ENCODE assay signal across 8 cellular contexts in genomic region chr19:47158879-47159509, GRCh38. TPM values are rescaled to one million over a fixed set of nuclear protein-coding genes. Genes with fewer than 3 reads are reported as not detected.
A peak's percentile ranks its signal among the peaks of the same experiment; 100 is the strongest.
DNase-seq lines count a peak whose midpoint lies in the region; ATAC-seq, FAIRE-seq and TF ChIP-seq lines count a peak whose summit lies in the region.

No MANE protein-coding gene starts in this region.

- dilution Hi-C loops in endothelial cell of umbilical vein (cut with MboI; ENCODE audit: extremely low pct_ligation_motif_present, low sequenced_read_pairs) = loop anchor here (10.0 kb wide), 1 partner anchor 56 kb away; no protein-coding TSS in a partner anchor

- H3K27me3 ChIP-seq in endothelial cell of umbilical vein (ENCODE audit: control insufficient read depth in 2 of 2, insufficient read depth in 2 of 2, low read length in 2 of 2) (no peaks in the 10 kb centered on the region), sigmoid colon (no peaks in the 10 kb centered on the region)

- H3K9me3 ChIP-seq in endothelial cell of umbilical vein (replicated peaks; ENCODE audit: control insufficient read depth, insufficient read depth, low read length) (no peaks in the 10 kb centered on the region), sigmoid colon (no peaks in the 10 kb centered on the region)

- intact Hi-C loops in endothelial cell of umbilical vein (cut with micrococcal nuclease) (loop anchor here (5.0 kb wide), 1 partner anchor 33 kb away; no protein-coding TSS in a partner anchor), sigmoid colon (cut with DNase I) (loop anchor here (5.0 kb wide), 1 partner anchor 33 kb away; no protein-coding TSS in a partner anchor)

- peak; percentile 59 for FAIRE-seq in endothelial cell of umbilical vein (lab: Jason Lieb, UNC)

- no peak for ATAC-seq in HG02759 (IDR thresholded peaks at IDR 0.05; ENCODE audit: unreplicated experiment)

- 58 to 63% methylated on average over 7 of the region's 7 CpGs for WGBS in sigmoid colon, 2 donors

- no TSS peak for BruUV-seq in endothelial cell of umbilical vein (replicated peaks; lab: Mats Ljungman, UMichigan)

- no peak for TF ChIP-seq EP300 in sigmoid colon (IDR thresholded peaks at IDR 0.05)

- no peaks in the 10 kb centered on the region for H4K20me1 ChIP-seq in endothelial cell of umbilical vein (replicated peaks; ENCODE audit: control insufficient read depth, extremely low read depth, insufficient read depth, low read length)

- H3K4me3 ChIP-seq in endothelial cell of umbilical vein (replicated peaks in 1 of 3; ENCODE audit: insufficient read depth in 1 of 3, low read depth in 1 of 3, low read length in 3 of 3) (no peak overlapping the region), sigmoid colon (no peak overlapping the region)

- no peak overlapping the region for H2AFZ ChIP-seq in endothelial cell of umbilical vein (ENCODE audit: low read depth, low read length)

- POLR2A ChIA-PET in endothelial cell of umbilical vein (lab: Charles Lee) = interaction anchor here (0.8 to 1.0 kb wide), 2 partner anchors 67 to 107 kb away, joined by 3 to 8 read pairs; no protein-coding TSS in a partner anchor

- no peak for TF ChIP-seq CTCF in endothelial cell of umbilical vein (IDR thresholded peaks at IDR 0.05; ENCODE audit: extremely low read depth in 1 of 2, insufficient read depth in 1 of 2, low read depth in 1 of 2, low read length in 2 of 2)
- no peak for TF ChIP-seq CTCF in sigmoid colon (IDR thresholded peaks at IDR 0.05)

- H3K4me2 ChIP-seq in endothelial cell of umbilical vein (ENCODE audit: insufficient read depth, low read length) = peak overlapping the region; percentile 69

- CTCF ChIA-PET in endothelial cell of umbilical vein (lab: Charles Lee) = interaction anchor here (1.2 to 5.9 kb wide), 7 partner anchors 14 to 88 kb away, joined by 3 to 69 read pairs (median 7); no protein-coding TSS in a partner anchor

- DNase-seq in EH (ENCODE audit: low read depth) = peak; percentile 50
- DNase-seq in activated CD4-positive, alpha-beta T cell treated with anti-CD3 and anti-CD28 coated beads for 4 hours = peak; percentile 47 to 59
- peak; percentile 71 for DNase-seq in endothelial cell of umbilical vein (ENCODE audit: low read depth, low spot score)
- no peak for DNase-seq in sigmoid colon
- DNase-seq in D341Med (ENCODE audit: low spot score) = no peak
- DNase-seq in DMS 273 (lab: John Stamatoyannopoulos, UW; ENCODE audit: unreplicated experiment) = no peak
- DNase-seq in GF-D8 (lab: John Stamatoyannopoulos, UW) = no peak

- peak overlapping the region; percentile 72 for H3K9ac ChIP-seq in endothelial cell of umbilical vein (replicated peaks; ENCODE audit: extremely low read depth, insufficient read depth, low read length)

- peaks cover 6 to 22% of the 10 kb centered on the region in 2 experiments for H3K36me3 ChIP-seq in endothelial cell of umbilical vein (ENCODE audit: control insufficient read depth in 2 of 2, extremely low read depth in 1 of 2, insufficient read depth in 2 of 2, low read length in 2 of 2)
- H3K36me3 ChIP-seq in sigmoid colon = peaks cover 0 to 36% (median 5%) of the 10 kb centered on the region in 4 donors

- H3K9me1 ChIP-seq in endothelial cell of umbilical vein (replicated peaks; ENCODE audit: control insufficient read depth, extremely low read depth, insufficient read depth, low read length) = no peaks in the 10 kb centered on the region

- H3K4me1 ChIP-seq in endothelial cell of umbilical vein (ENCODE audit: control insufficient read depth, extremely low read depth, insufficient read depth, low read length) (peaks cover 32% of the 10 kb centered on the region), sigmoid colon (peaks cover 0 to 82% (median 75%) of the 10 kb centered on the region in 4 donors)

- H3K27ac ChIP-seq in endothelial cell of umbilical vein (ENCODE audit: insufficient read depth, low read depth, low read length) = peak overlapping the region; percentile 95
- peak overlapping the region; percentile 80 to 89 (median 84) for H3K27ac ChIP-seq in sigmoid colon

- peaks cover 42% of the 10 kb centered on the region for H3K79me2 ChIP-seq in endothelial cell of umbilical vein (ENCODE audit: control insufficient read depth, insufficient read depth, low read length)

- TF ChIP-seq POLR2A in endothelial cell of umbilical vein (IDR thresholded peaks at IDR 0.05; ENCODE audit: low read depth, low read length) = no peak
- TF ChIP-seq POLR2A in sigmoid colon (IDR thresholded peaks at IDR 0.05) = no peak

TF ChIP-seq in endothelial cell of umbilical vein, 7 proteins besides CTCF, POLR2A, EP300 and RAD21:
- TF ChIP-seq MAX (IDR thresholded peaks at IDR 0.05; ENCODE audit: insufficient read depth, insufficient read length) (no peak), JUN (IDR thresholded peaks at IDR 0.05; ENCODE audit: borderline replicate concordance, insufficient read depth, insufficient read length, low read depth) (peak; percentile 50), GATA2 (IDR thresholded peaks at IDR 0.05; ENCODE audit: insufficient read depth, insufficient read length, low read depth, low read length) (no peak), FOS (IDR thresholded peaks at IDR 0.05; ENCODE audit: borderline replicate concordance, insufficient read depth, low read length) (peak; percentile 48), EZH2 (IDR thresholded peaks at IDR 0.05; ENCODE audit: borderline replicate concordance, low read depth, low read length, severe bottlenecking) (no peak), POLR2AphosphoS5 (IDR thresholded peaks at IDR 0.05; ENCODE audit: insufficient read depth, low read depth, low read length) (no peak), MYC (IDR thresholded peaks at IDR 0.05; ENCODE audit: low read depth, low read length) (no peak)

RNA-seq across cellular contexts. Expression of gene SAE1, which starts 28.4 kb away (rescaled TPM):
- total RNA-seq in endothelial cell of umbilical vein = 219 and 223 TPM in 2 replicates
- 145 and 165 TPM in 2 replicates for polyA plus RNA-seq in endothelial cell of umbilical vein
- 219 and 237 TPM in 2 replicates for polyA plus RNA-seq in endothelial cell of umbilical vein (2011; cell fraction: cytosol; rRNA removed)
- polyA plus RNA-seq in endothelial cell of umbilical vein (2011; cell fraction: nucleus; rRNA removed) = 101 and 130 TPM in 2 replicates
- polyA plus RNA-seq in endothelial cell of umbilical vein (2012) = 191 and 235 TPM in 2 replicates
- 107 and 111 TPM in 2 replicates for polyA minus RNA-seq in endothelial cell of umbilical vein
- 50.6 TPM for polyA minus RNA-seq in endothelial cell of umbilical vein (2011; cell fraction: cytosol; rRNA and poly(A)+ RNA removed)
- 25.6 and 34.4 TPM in 2 replicates for polyA minus RNA-seq in endothelial cell of umbilical vein (2011; cell fraction: nucleus; rRNA and poly(A)+ RNA removed)
- 100 to 1,000 TPM; 109 to 191 (median 161) TPM for total RNA-seq in sigmoid colon
- polyA plus RNA-seq in sigmoid colon = 10 to 100 TPM; 50.5 to 82.6 (median 57.3) TPM

RNA-seq across cellular contexts. Expression of gene ZC3H4, which starts 45.4 kb away (rescaled TPM):
- total RNA-seq in endothelial cell of umbilical vein = 56.4 and 63.9 TPM in 2 replicates
- polyA plus RNA-seq in endothelial cell of umbilical vein = 5.5 and 6.2 TPM in 2 replicates
- 9.7 and 10.9 TPM in 2 replicates for polyA plus RNA-seq in endothelial cell of umbilical vein (2011; cell fraction: cytosol; rRNA removed)
- polyA plus RNA-seq in endothelial cell of umbilical vein (2011; cell fraction: nucleus; rRNA removed) = 20.4 and 22.2 TPM in 2 replicates
- polyA plus RNA-seq in endothelial cell of umbilical vein (2012) = 21.3 and 33.9 TPM in 2 replicates
- polyA minus RNA-seq in endothelial cell of umbilical vein = 11.9 and 13.3 TPM in 2 replicates
- polyA minus RNA-seq in endothelial cell of umbilical vein (2011; cell fraction: cytosol; rRNA and poly(A)+ RNA removed) = 9.5 TPM
- 12.1 and 13.1 TPM in 2 replicates for polyA minus RNA-seq in endothelial cell of umbilical vein (2011; cell fraction: nucleus; rRNA and poly(A)+ RNA removed)
- 10 to 100 TPM; 19.3 to 25.3 (median 21.8) TPM for total RNA-seq in sigmoid colon
- polyA plus RNA-seq in sigmoid colon = 10 to 100 TPM in 1 of 3 donors, 1 to 10 TPM in 2; 5.4 to 21.9 (median 6.7) TPM

Comparison
In these comparisons a context has a peak if more than half of its experiments do, and no peak if none do; other contexts are left out.
1. DNase-seq: peak in EH (single experiment), activated CD4-positive, alpha-beta T cell treated with anti-CD3 and anti-CD28 coated beads for 4 hours (2 of 2) and endothelial cell of umbilical vein (single experiment); none in sigmoid colon (single experiment), D341Med (single experiment), DMS 273 (single experiment) and GF-D8 (single experiment).